8 cellular contexts compared by ENCODE assay signal in the genomic region with DNA sequence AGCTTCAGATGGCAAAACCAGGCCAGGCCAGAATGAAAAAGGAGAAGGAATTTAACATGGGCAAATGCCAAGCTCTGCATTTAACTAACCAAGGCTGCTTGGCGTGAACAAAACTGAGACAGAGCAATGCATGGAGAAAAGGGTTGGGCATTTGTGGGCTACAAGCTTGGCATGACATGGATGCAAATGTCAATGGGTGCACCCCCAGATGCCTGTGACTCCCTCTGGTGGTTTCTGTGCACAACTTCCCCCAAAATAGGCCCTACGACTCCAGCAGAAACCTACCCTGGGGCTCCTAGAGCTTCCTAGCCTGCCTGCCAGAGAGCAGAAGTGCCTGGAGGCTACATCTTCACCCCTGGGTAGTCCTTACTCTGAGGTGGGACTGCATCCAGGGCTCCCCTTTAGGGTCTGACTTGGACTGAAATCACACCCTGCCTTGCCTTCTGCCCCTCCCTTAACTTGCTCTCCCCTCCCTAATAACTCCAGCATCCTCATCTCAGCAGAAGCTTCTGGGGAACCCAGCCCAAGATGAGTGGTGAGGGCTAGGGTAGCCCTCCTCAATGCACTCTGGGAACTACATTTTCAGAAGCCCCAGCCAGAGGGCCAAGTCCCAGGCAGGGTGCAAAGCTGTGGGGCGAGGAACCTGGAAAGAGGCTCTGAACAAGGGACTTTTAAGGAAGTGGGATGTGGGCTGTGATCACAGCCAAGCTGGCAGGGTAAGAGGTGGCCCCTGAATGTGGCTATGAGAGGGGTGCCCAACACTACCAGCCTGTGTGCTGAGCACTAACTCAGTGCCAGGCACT. TPM values are rescaled to one million over a fixed set of nuclear protein-coding genes. Genes with fewer than 3 reads are reported as not detected.
A peak's percentile ranks its signal among the peaks of the same experiment; 100 is the strongest.
DNase-seq lines count a peak whose midpoint lies in the region; ATAC-seq and TF ChIP-seq lines count a peak whose summit lies in the region.

No MANE protein-coding gene starts in this region.

- H3F3A ChIP-seq in SU-DHL-6 (ENCODE audit: insufficient read depth) = no peaks in the 10 kb centered on the region

- intact Hi-C loops in cardiac septum (cut with DNase I) = no loop called here

- no peak overlapping the region for H3K4me3 ChIP-seq in SU-DHL-6 (ENCODE audit: insufficient read depth, low read length, poor library complexity, severe bottlenecking)

- H3K27me3 ChIP-seq in SU-DHL-6 (ENCODE audit: low read length) = no peaks in the 10 kb centered on the region

- H3K27ac ChIP-seq in SU-DHL-6 (ENCODE audit: low read depth, low read length) = no peak overlapping the region

- H3K9ac ChIP-seq in SU-DHL-6 (ENCODE audit: low read length) = no peak overlapping the region

- H2AFZ ChIP-seq in SU-DHL-6 (ENCODE audit: low read depth, low read length, severe bottlenecking) = no peak overlapping the region

- no peaks in the 10 kb centered on the region for H3K36me3 ChIP-seq in SU-DHL-6 (ENCODE audit: low read length)

- H4K20me1 ChIP-seq in SU-DHL-6 (ENCODE audit: low read depth, low read length) = no peaks in the 10 kb centered on the region

- peak; percentile 92 for DNase-seq in 8988T
- peak; percentile 77 for DNase-seq in cardiac septum (ENCODE audit: low spot score)

- TF ChIP-seq CTCF in GM12874 (IDR thresholded peaks at IDR 0.05; ENCODE audit: insufficient read depth, low read depth, low read length) (peak; percentile 48), SU-DHL-6 (IDR thresholded peaks at IDR 0.05; ENCODE audit: insufficient read depth, low read length, poor library complexity, severe bottlenecking) (peak; percentile 38)

- ATAC-seq in HG02571 (IDR thresholded peaks at IDR 0.05; ENCODE audit: unreplicated experiment) = no peak
- no peak for ATAC-seq in HG02798 (IDR thresholded peaks at IDR 0.05; ENCODE audit: poor library complexity, unreplicated experiment)
- ATAC-seq in HG02678 (IDR thresholded peaks at IDR 0.05; ENCODE audit: unreplicated experiment) = no peak
- ATAC-seq in GM21737 (IDR thresholded peaks at IDR 0.05; ENCODE audit: unreplicated experiment) = no peak

- no peaks in the 10 kb centered on the region for H3K9me3 ChIP-seq in SU-DHL-6 (ENCODE audit: insufficient read depth, low read length)

- no peaks in the 10 kb centered on the region for H3K79me2 ChIP-seq in SU-DHL-6 (ENCODE audit: insufficient read depth, low read length)

- no peaks in the 10 kb centered on the region for H3K9me2 ChIP-seq in SU-DHL-6 (replicated peaks; ENCODE audit: insufficient read depth, low read length)

- H3K4me2 ChIP-seq in SU-DHL-6 (ENCODE audit: low read depth, low read length, poor library complexity, severe bottlenecking) = no peak overlapping the region

RNA-seq across cellular contexts. Expression of a gene that starts 11.3 kb away (rescaled TPM):
- total RNA-seq in cardiac septum = not detected

RNA-seq across cellular contexts. Expression of a gene that starts 33.7 kb away (rescaled TPM):
- total RNA-seq in cardiac septum = 6.7 TPM
